ENCODE assay signal across 10 cellular contexts in the genomic region with DNA sequence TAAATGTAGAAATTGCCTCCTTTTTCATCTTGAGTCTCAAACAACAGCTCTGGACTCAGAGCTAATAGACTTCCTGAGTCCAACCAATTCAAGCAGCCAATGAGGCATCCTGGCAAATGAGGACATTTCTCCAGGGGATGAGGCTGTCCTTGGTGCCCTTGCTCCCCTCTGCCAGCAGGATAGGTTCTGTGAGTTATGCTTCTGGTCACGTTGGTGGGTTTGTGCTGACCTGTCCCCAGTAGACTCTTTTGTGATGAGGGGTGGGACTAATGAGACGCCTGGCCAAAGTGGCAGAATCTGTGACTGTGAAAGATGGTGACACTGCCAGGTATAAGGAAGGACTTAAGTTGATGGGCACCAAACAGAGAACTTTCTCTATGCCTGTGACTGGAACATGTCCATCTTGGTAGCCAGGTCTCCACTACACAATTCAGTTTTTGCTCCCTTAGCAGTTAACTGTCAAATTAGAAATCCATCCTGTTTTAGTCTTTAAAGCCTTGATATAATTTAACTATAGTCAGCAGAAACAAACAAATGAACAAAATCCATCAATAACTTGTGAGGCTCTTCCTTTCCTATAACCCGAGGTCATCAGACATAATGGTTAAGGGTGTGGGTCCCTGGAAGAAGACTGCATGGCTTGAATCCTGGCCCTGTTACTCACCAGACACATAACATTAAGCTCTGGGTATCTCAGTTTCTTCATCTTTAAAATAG. TPM values are rescaled to one million over a fixed set of nuclear protein-coding genes. Genes with fewer than 3 reads are reported as not detected.
DNase-seq lines count a peak whose midpoint lies in the region; ATAC-seq, FAIRE-seq and TF ChIP-seq lines count a peak whose summit lies in the region.
"Had no signal": no experiment of that assay in that cellular context is flagged by ENCODE, and none has a peak within 500 bp of the region (broad histone marks: within the 10 kb centered on the region; RNA-seq: fewer than 3 reads in every experiment).

No MANE protein-coding gene starts in this region.

- H3K4me2 ChIP-seq in GM23338, result no peak overlapping the region
- H3K4me2 ChIP-seq in fibroblast of lung (ENCODE audit: extremely low read depth, insufficient read depth, low read length), result no peak overlapping the region

- no peak overlapping the region for H3K4me3 Mint-ChIP-seq in GM23338

- H3K27me3 ChIP-seq in GM23338 (ENCODE audit: insufficient read depth) (no peaks in the 10 kb centered on the region), SJSA1 (replicated peaks) (no peaks in the 10 kb centered on the region), fibroblast of lung (ENCODE audit: control insufficient read depth, insufficient read depth, low read length) (no peaks in the 10 kb centered on the region), skeletal muscle tissue (ENCODE audit: control insufficient read depth in 3 of 3, insufficient read depth in 3 of 3, low read length in 3 of 3) (no peaks in the 10 kb centered on the region)

- no peak for FAIRE-seq in RCC 7860 (lab: Jason Lieb, UNC)
- FAIRE-seq: islet of Langerhans had no signal

- H3K9me2 ChIP-seq in GM23338 (ENCODE audit: insufficient read depth), result peaks cover 2% of the 10 kb centered on the region; the same call in 1 of the 2 replicates

- H3K4me1 Mint-ChIP-seq in GM23338, result peaks cover 9% of the 10 kb centered on the region

- H3K27ac ChIP-seq in GM23338 (ENCODE audit: low read depth), result no peak overlapping the region
- H3K27ac ChIP-seq in SJSA1, result peak overlapping the region; percentile 79
- H3K27ac ChIP-seq in fibroblast of lung (ENCODE audit: insufficient read depth, low read length), result peak overlapping the region; percentile 87
- peak overlapping the region; percentile 72 for H3K27ac ChIP-seq in skeletal muscle tissue (ENCODE audit: low read depth, low read length)

- H3K36me3 ChIP-seq in GM23338 (ENCODE audit: insufficient read depth) (no peaks in the 10 kb centered on the region), SJSA1 (no peaks in the 10 kb centered on the region), fibroblast of lung (ENCODE audit: control insufficient read depth, insufficient read depth, low read length) (no peaks in the 10 kb centered on the region), skeletal muscle tissue (ENCODE audit: control insufficient read depth in 3 of 3, insufficient read depth in 3 of 3, low read length in 3 of 3) (no peaks in the 10 kb centered on the region)

- H3K9me3 ChIP-seq in SJSA1 (replicated peaks), result no peaks in the 10 kb centered on the region
- H3K9me3 ChIP-seq in fibroblast of lung (ENCODE audit: control insufficient read depth, insufficient read depth, low read depth, low read length), result no peaks in the 10 kb centered on the region
- no peaks in the 10 kb centered on the region for H3K9me3 ChIP-seq in skeletal muscle tissue (ENCODE audit: control insufficient read depth in 3 of 3, low read length in 3 of 3)

- peaks cover 3% of the 10 kb centered on the region; the same call in 1 of the 2 replicates for H3K4me1 ChIP-seq in GM23338 (ENCODE audit: insufficient read depth)
- H3K4me1 ChIP-seq in SJSA1 (replicated peaks), result peaks cover 32% of the 10 kb centered on the region
- H3K4me1 ChIP-seq in fibroblast of lung (ENCODE audit: control insufficient read depth, extremely low read depth, insufficient read depth, low read length), result peaks cover 28% of the 10 kb centered on the region
- H3K4me1 ChIP-seq in skeletal muscle tissue (ENCODE audit: control insufficient read depth in 3 of 3, insufficient read depth in 3 of 3, low read length in 3 of 3), result peaks cover 7 to 24% (median 19%) of the 10 kb centered on the region in 3 donors

- no peaks in the 10 kb centered on the region; the same call in 2 of the 3 replicates for H3K9me3 Mint-ChIP-seq in GM23338

- TF ChIP-seq CTCF in GM23338 (conservative IDR thresholded peaks at IDR 0.05; ENCODE audit: low read depth in 2 of 2) (no peak), fibroblast of lung (conservative IDR thresholded peaks at IDR 0.05 in 1 of 2, IDR thresholded peaks at IDR 0.05 in 1 of 2; ENCODE audit: low read depth in 1 of 2, low read length in 2 of 2) (no peak)

- H4K20me1 ChIP-seq in GM23338 (replicated peaks; ENCODE audit: insufficient read depth) (no peaks in the 10 kb centered on the region), fibroblast of lung (ENCODE audit: control insufficient read depth, extremely low read depth, insufficient read depth, low read length) (no peaks in the 10 kb centered on the region)

- H3K79me2 ChIP-seq in GM23338 (replicated peaks; ENCODE audit: insufficient read depth) (no peaks in the 10 kb centered on the region), fibroblast of lung (ENCODE audit: control insufficient read depth, insufficient read depth, low read length) (no peaks in the 10 kb centered on the region)

- no peak for DNase-seq in GM23338 (ENCODE audit: low spot score)
- DNase-seq in SJSA1 (ENCODE audit: low read depth in 1 of 2, low spot score in 2 of 2), result no peak
- no peak for DNase-seq in fibroblast of lung (ENCODE audit: low read depth in 2 of 2)
- DNase-seq in RCC 7860 (ENCODE audit: low spot score), result no peak
- no peak for DNase-seq in stimulated activated CD4-positive, alpha-beta T cell treated with anti-CD3 and anti-CD28 coated beads, Interleukin-2, amount 100 ng/mL, for 24 hours
- DNase-seq in activated CD4-positive, CD25-positive, alpha-beta regulatory T cell (lab: John Stamatoyannopoulos, UW), result no peak
- DNase-seq: cerebellar nuclear complex had no signal

- H2AFZ ChIP-seq in GM23338 (peak overlapping the region; percentile 60; the same call in 1 of the 2 replicates), fibroblast of lung (ENCODE audit: low read length) (no peak overlapping the region)

- ATAC-seq in GM23338 (no peak), GM18519 (IDR thresholded peaks at IDR 0.05; ENCODE audit: low FRiP score, unreplicated experiment) (no peak)

- no peaks in the 10 kb centered on the region for H3F3A ChIP-seq in GM23338 (replicated peaks; ENCODE audit: low read depth)

- H3K9ac ChIP-seq in fibroblast of lung (ENCODE audit: insufficient read depth, low read length) (no peak overlapping the region), skeletal muscle tissue (ENCODE audit: low read depth in 1 of 3, low read length in 3 of 3) (no peak overlapping the region)

- no peaks in the 10 kb centered on the region for H3K36me3 Mint-ChIP-seq in GM23338 (ENCODE audit: low read depth)

- H3K4me3 ChIP-seq in GM23338, result no peak overlapping the region
- no peak overlapping the region for H3K4me3 ChIP-seq in SJSA1
- no peak overlapping the region for H3K4me3 ChIP-seq in fibroblast of lung (replicated peaks in 1 of 4; ENCODE audit: control extremely low read depth in 1 of 4, insufficient read depth in 1 of 4, low read depth in 3 of 4, low read length in 4 of 4)
- no peak overlapping the region for H3K4me3 ChIP-seq in skeletal muscle tissue (ENCODE audit: low read length in 3 of 3)

- no peak overlapping the region for H3K27ac Mint-ChIP-seq in GM23338

- peaks cover 4% of the 10 kb centered on the region for H3K27me3 Mint-ChIP-seq in GM23338 (ENCODE audit: insufficient read depth, low read depth, poor library complexity)

TF ChIP-seq in GM23338, 12 proteins besides CTCF, POLR2A, EP300 and RAD21:
- TF ChIP-seq ZNF331 (CRISPR knock-in tag; IDR thresholded peaks at IDR 0.05; ENCODE audit: low read depth) (no peak), POLR2AphosphoS5 (IDR thresholded peaks at IDR 0.05; ENCODE audit: low read depth) (no peak), EZH2phosphoT487 (IDR thresholded peaks at IDR 0.05; ENCODE audit: unreplicated experiment) (no peak), EZH2 (IDR thresholded peaks at IDR 0.05; ENCODE audit: low read depth, unreplicated experiment) (no peak), REST (IDR thresholded peaks at IDR 0.05; ENCODE audit: unreplicated experiment) (no peak)

RNA-seq across cellular contexts. Expression of gene THEM4, which starts 35.7 kb away (rescaled TPM):
- 10.3 and 13.4 TPM in 2 replicates for total RNA-seq in GM23338 (2014; rRNA removed; shearing (Covaris generic))
- polyA plus RNA-seq in GM23338 (2016; fragmentation: Nextera tagmentation; extraction: Ambion mirVana), result 19.5 and 20.4 TPM in 2 replicates
- 7.5 and 9.5 TPM in 2 replicates for total RNA-seq in SJSA1 (2014; rRNA removed; shearing (Covaris generic))
- 4.6 and 6.4 TPM in 2 replicates for total RNA-seq in fibroblast of lung
- polyA plus RNA-seq in fibroblast of lung, result 15.8 and 18.7 TPM in 2 replicates
- polyA plus RNA-seq in fibroblast of lung (2012), result 9.9 and 10.7 TPM in 2 replicates
- 2.0 and 3.1 TPM in 2 replicates for polyA minus RNA-seq in fibroblast of lung (ENCODE audit: low replicate concordance)
- 8.4 TPM for total RNA-seq in skeletal muscle tissue

RNA-seq across cellular contexts. Expression of gene S100A10, which starts 48.6 kb away (rescaled TPM):
- 25.6 and 35.9 TPM in 2 replicates for total RNA-seq in GM23338 (2014; rRNA removed; shearing (Covaris generic))
- polyA plus RNA-seq in GM23338 (2016; fragmentation: Nextera tagmentation; extraction: Ambion mirVana) (634 and 677 TPM in 2 replicates), fibroblast of lung (599 and 750 TPM in 2 replicates)
- 90.2 and 151 TPM in 2 replicates for total RNA-seq in SJSA1 (2014; rRNA removed; shearing (Covaris generic))
- total RNA-seq in fibroblast of lung (136 and 141 TPM in 2 replicates), skeletal muscle tissue (43.8 TPM)
- 1,283 and 1,489 TPM in 2 replicates for polyA plus RNA-seq in fibroblast of lung (2012)
- 47.8 and 52.6 TPM in 2 replicates for polyA minus RNA-seq in fibroblast of lung (ENCODE audit: low replicate concordance)
